In the genomic region with DNA sequence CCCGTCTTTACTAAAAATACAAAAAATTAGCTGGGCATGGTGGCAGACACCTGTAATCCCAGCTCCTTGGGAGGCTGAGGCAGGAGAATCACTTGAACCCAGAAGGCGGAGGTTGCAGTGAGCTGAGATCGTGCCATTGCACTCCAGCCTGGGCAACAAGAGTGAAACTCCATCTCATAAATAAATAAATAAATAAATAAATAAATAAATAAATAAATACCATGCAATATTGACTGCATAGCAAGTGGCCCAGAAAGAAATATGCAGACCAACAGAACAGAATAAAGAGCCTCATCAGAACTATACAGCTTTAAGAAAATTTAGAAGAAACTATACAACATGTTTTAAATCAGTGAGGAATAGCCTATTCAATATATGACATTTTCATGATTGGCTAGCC, we compare ENCODE assay signal across 2 cellular contexts. TPM values are rescaled to one million over a fixed set of nuclear protein-coding genes. Genes with fewer than 3 reads are reported as not detected.
DNase-seq lines count a peak whose midpoint lies in the region; ATAC-seq, FAIRE-seq and TF ChIP-seq lines count a peak whose summit lies in the region.
"Not testable (repeated sequence)": the region's sequence is repeated elsewhere in the genome, so short reads cannot be mapped to it uniquely, and the experiment has no call there.

No MANE protein-coding gene starts in this region.

- TF ChIP-seq RAD21 in A549 (conservative IDR thresholded peaks at IDR 0.05 in 1 of 2, IDR thresholded peaks at IDR 0.05 in 1 of 2) = not testable (repeated sequence)

- DNase-seq in A549 (ENCODE audit: low read depth in 1 of 2, low spot score in 1 of 2) = not testable (repeated sequence)

- CTCF ChIA-PET in A549 (lab: Yijun Ruan, JAX) = interaction anchor here (1.3 kb wide), 1 partner anchor 372 kb away, joined by 4 read pairs; no protein-coding TSS in a partner anchor
- CTCF ChIA-PET in HEK293 (lab: Yijun Ruan, JAX) = interaction anchor here (0.7 kb wide), 2 partner anchors 241 to 247 kb away, joined by 3 to 4 read pairs; no protein-coding TSS in a partner anchor

- not testable (repeated sequence) for TF ChIP-seq CTCF in A549 (IDR thresholded peaks at IDR 0.05); HEK293 (tag by site-specific recombination; IDR thresholded peaks at IDR 0.05)

- POLR2A ChIA-PET in A549 (lab: Yijun Ruan, JAX); HEK293 (lab: Yijun Ruan, JAX): not testable (repeated sequence)

- not testable (repeated sequence) for H3K9me3 ChIP-seq in A549; HEK293 (ENCODE audit: control insufficient read depth, insufficient read depth, low read depth, low read length)

- not testable (repeated sequence) for FAIRE-seq in A549 (lab: Jason Lieb, UNC)

- not testable (repeated sequence) for TF ChIP-seq EP300 in A549 (IDR thresholded peaks at IDR 0.05)

- not testable (repeated sequence) for H3K4me2 ChIP-seq in A549

- not testable (repeated sequence) for ATAC-seq in A549

- H3K27ac ChIP-seq in A549; HEK293 (ENCODE audit: extremely low read depth, low read depth, low read length): not testable (repeated sequence)

- 72% methylated on average over 3 of the region's 3 CpGs for WGBS in A549 (ENCODE audit: missing lambda C conversion rate)

- not testable (repeated sequence) for TF ChIP-seq POLR2A in A549 (IDR thresholded peaks at IDR 0.05; ENCODE audit: low read length)

- not testable (repeated sequence) for H3K36me3 ChIP-seq in HEK293 (ENCODE audit: control insufficient read depth in 2 of 2, insufficient read depth in 1 of 2, low read length in 2 of 2)

- not testable (repeated sequence) for H3K4me3 ChIP-seq in A549; HEK293 (ENCODE audit: low read depth, low read length)

- not testable (repeated sequence) for H3K4me1 ChIP-seq in A549; HEK293 (ENCODE audit: control insufficient read depth, insufficient read depth, low read length)

TF ChIP-seq in A549, 52 proteins besides CTCF, POLR2A, EP300 and RAD21:
- TF ChIP-seq ZC3H11A (IDR thresholded peaks at IDR 0.05) = peak; percentile 75

TF ChIP-seq in HEK293, 187 proteins besides CTCF, POLR2A, EP300 and RAD21 (continues in another document):
- TF ChIP-seq ZNF518A (tag by site-specific recombination; conservative IDR thresholded peaks at IDR 0.05; ENCODE audit: low read depth) = peak; percentile 54
- TF ChIP-seq ZNF623 (tag by site-specific recombination; IDR thresholded peaks at IDR 0.05) = peak; percentile 47
- TF ChIP-seq, protein P1, sequence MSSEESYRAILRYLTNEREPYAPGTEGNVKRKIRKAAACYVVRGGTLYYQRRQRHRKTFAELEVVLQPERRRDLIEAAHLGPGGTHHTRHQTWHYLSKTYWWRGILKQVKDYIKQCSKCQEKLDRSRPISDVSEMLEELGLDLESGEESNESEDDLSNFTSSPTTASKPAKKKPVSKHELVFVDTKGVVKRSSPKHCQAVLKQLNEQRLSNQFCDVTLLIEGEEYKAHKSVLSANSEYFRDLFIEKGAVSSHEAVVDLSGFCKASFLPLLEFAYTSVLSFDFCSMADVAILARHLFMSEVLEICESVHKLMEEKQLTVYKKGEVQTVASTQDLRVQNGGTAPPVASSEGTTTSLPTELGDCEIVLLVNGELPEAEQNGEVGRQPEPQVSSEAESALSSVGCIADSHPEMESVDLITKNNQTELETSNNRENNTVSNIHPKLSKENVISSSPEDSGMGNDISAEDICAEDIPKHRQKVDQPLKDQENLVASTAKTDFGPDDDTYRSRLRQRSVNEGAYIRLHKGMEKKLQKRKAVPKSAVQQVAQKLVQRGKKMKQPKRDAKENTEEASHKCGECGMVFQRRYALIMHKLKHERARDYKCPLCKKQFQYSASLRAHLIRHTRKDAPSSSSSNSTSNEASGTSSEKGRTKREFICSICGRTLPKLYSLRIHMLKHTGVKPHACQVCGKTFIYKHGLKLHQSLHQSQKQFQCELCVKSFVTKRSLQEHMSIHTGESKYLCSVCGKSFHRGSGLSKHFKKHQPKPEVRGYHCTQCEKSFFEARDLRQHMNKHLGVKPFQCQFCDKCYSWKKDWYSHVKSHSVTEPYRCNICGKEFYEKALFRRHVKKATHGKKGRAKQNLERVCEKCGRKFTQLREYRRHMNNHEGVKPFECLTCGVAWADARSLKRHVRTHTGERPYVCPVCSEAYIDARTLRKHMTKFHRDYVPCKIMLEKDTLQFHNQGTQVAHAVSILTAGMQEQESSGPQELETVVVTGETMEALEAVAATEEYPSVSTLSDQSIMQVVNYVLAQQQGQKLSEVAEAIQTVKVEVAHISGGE (tag by site-specific recombination; conservative IDR thresholded peaks at IDR 0.05; ENCODE audit: low read depth) = peak; percentile 58
- peak; percentile 47; the same call in 1 of the 2 replicates for TF ChIP-seq ZNF664 (tag by site-specific recombination; IDR thresholded peaks at IDR 0.05)
- peak; percentile 47; the same call in 1 of the 2 replicates for TF ChIP-seq ZNF266 (tag by site-specific recombination; IDR thresholded peaks at IDR 0.05; ENCODE audit: low read depth)
- TF ChIP-seq ZNF555 (tag by site-specific recombination; conservative IDR thresholded peaks at IDR 0.05) = peak; percentile 43
- peak; percentile 40; the same call in 1 of the 2 replicates for TF ChIP-seq ZNF140 (tag by site-specific recombination; IDR thresholded peaks at IDR 0.05)
- 0 out of 2 replicates have a peak, but pooled peaks have one; percentile 38 for TF ChIP-seq ZBTB8A (tag by site-specific recombination; IDR thresholded peaks at IDR 0.05)
- TF ChIP-seq ZNF433 (tag by site-specific recombination; IDR thresholded peaks at IDR 0.05; ENCODE audit: low read depth) = 0 out of 2 replicates have a peak, but pooled peaks have one; percentile 26

RNA-seq across cellular contexts. Expression of gene HEXB, which starts 6.9 kb away (rescaled TPM):
- polyA plus RNA-seq in A549 (2011; rRNA removed) = 111 and 153 TPM in 2 replicates
- polyA plus RNA-seq in A549 (2012; cell fraction: cytosol; rRNA removed) = 49.5 and 52.7 TPM in 2 replicates
- 52.0 and 74.1 TPM in 2 replicates for polyA plus RNA-seq in A549 (2012; cell fraction: nucleus; rRNA removed)
- polyA plus RNA-seq in A549 (2017; fragmentation: RNase III; extraction: RNeasy Plus Mini Kit Qiagen cat#74134 plus additional on column Dnase treatment) = 75.4 to 83.5 TPM (median 79.2 TPM) in 3 replicates
- polyA minus RNA-seq in A549 (2011; rRNA and poly(A)+ RNA removed) = 46.7 and 61.5 TPM in 2 replicates

RNA-seq across cellular contexts. Expression of gene ENC1, which starts 37.6 kb away (rescaled TPM):
- polyA plus RNA-seq in A549 (2011; rRNA removed) = 20.0 and 22.5 TPM in 2 replicates
- 12.5 and 19.7 TPM in 2 replicates for polyA plus RNA-seq in A549 (2012; cell fraction: cytosol; rRNA removed)
- polyA plus RNA-seq in A549 (2012; cell fraction: nucleus; rRNA removed) = 21.6 and 49.2 TPM in 2 replicates
- 17.0 to 21.3 TPM (median 20.4 TPM) in 3 replicates for polyA plus RNA-seq in A549 (2017; fragmentation: RNase III; extraction: RNeasy Plus Mini Kit Qiagen cat#74134 plus additional on column Dnase treatment)
- 37.4 and 38.2 TPM in 2 replicates for polyA minus RNA-seq in A549 (2011; rRNA and poly(A)+ RNA removed)
